In the genomic region with DNA sequence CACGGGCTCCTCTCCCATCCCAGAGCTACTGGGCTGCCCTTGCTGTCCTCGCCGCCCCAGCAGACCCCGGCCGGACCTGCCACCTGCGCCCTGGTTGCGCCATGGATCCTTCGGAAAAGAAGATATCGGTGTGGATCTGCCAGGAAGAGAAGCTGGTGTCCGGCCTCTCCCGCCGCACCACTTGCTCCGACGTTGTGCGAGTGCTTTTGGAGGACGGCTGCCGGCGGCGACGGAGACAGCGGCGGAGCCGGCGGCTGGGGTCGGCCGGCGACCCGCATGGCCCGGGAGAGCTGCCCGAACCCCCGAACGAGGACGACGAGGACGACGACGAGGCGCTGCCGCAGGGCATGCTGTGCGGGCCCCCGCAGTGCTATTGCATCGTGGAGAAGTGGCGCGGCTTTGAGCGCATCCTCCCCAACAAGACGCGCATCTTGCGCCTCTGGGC, we compare ENCODE assay signal across 8 cellular contexts. TPM values are rescaled to one million over a fixed set of nuclear protein-coding genes. Genes with fewer than 3 reads are reported as not detected.
DNase-seq lines count a peak whose midpoint lies in the region; ATAC-seq and TF ChIP-seq lines count a peak whose summit lies in the region.

No MANE protein-coding gene starts in this region.

- H3K4me1 ChIP-seq in mesenchymal stem cell (ENCODE audit: control insufficient read depth, insufficient read depth, low read depth, low read length) = peaks cover 26% of the 10 kb centered on the region
- H3K4me1 ChIP-seq in tibial artery = peaks cover 0 to 33% (median 22%) of the 10 kb centered on the region in 4 donors

- H2BK120ac ChIP-seq in mesenchymal stem cell (ENCODE audit: low read depth, low read length) = no peak overlapping the region

- no peak overlapping the region for H4K8ac ChIP-seq in mesenchymal stem cell (ENCODE audit: low read length)

- no peak overlapping the region for H2BK12ac ChIP-seq in mesenchymal stem cell (ENCODE audit: low read length in 2 of 2)

- H2BK5ac ChIP-seq in mesenchymal stem cell (ENCODE audit: low read depth, low read length, poor library complexity, severe bottlenecking) = peak overlapping the region; percentile 59

- no peak overlapping the region for H2BK15ac ChIP-seq in mesenchymal stem cell (ENCODE audit: low read depth, poor library complexity, severe bottlenecking)

- no peak overlapping the region for H3K23ac ChIP-seq in mesenchymal stem cell (ENCODE audit: low read length in 2 of 2)

- no peak overlapping the region for H3K18ac ChIP-seq in mesenchymal stem cell (ENCODE audit: low read depth in 1 of 2, low read length in 2 of 2)

- H3K4me2 ChIP-seq in mesenchymal stem cell (ENCODE audit: low read length, poor library complexity, severe bottlenecking) = peak overlapping the region; percentile 97

- no peak overlapping the region for H4K91ac ChIP-seq in mesenchymal stem cell (ENCODE audit: low read length)

- under 1% methylated on average over 48 of the region's 48 CpGs for WGBS in mesenchymal stem cell

- intact Hi-C loops in tibial artery (cut with DNase I; ENCODE audit: low total_unique reads) = no loop called here

- peaks cover 12% of the 10 kb centered on the region for H3K79me1 ChIP-seq in mesenchymal stem cell (replicated peaks; ENCODE audit: low read length, poor library complexity, severe bottlenecking)

- no peak overlapping the region for H2AK5ac ChIP-seq in mesenchymal stem cell (ENCODE audit: low read length, severe bottlenecking)

- no peak overlapping the region for H2AFZ ChIP-seq in mesenchymal stem cell (ENCODE audit: low read depth, low read length)

- H3K27ac ChIP-seq in caudate nucleus (ENCODE audit: low read depth, low read length) = peak overlapping the region; percentile 13
- peak overlapping the region; percentile 65 for H3K27ac ChIP-seq in mesenchymal stem cell (ENCODE audit: low read length, poor library complexity, severe bottlenecking)
- no peak overlapping the region for H3K27ac ChIP-seq in tibial artery

- DNase-seq in NCI-H345 (lab: John Stamatoyannopoulos, UW) (peak; percentile 56), NCI-H345 treated with DMSO at 0.1 percent for 48 hours (lab: John Stamatoyannopoulos, UW; ENCODE audit: unreplicated experiment) (no peak), caudate nucleus (lab: John Stamatoyannopoulos, UW) (no peak), mesenchymal stem cell (peak; percentile 11), tibial artery (no peak), A172 (ENCODE audit: low spot score) (no peak), NAMALWA (ENCODE audit: low spot score) (no peak)

- no peak for ATAC-seq in GM18511 (IDR thresholded peaks at IDR 0.05; ENCODE audit: unreplicated experiment)

- H3K14ac ChIP-seq in mesenchymal stem cell (ENCODE audit: low read length in 2 of 2) = no peak overlapping the region

- no peak for TF ChIP-seq CTCF in tibial artery (IDR thresholded peaks at IDR 0.05)

- H3K9me3 ChIP-seq in mesenchymal stem cell (ENCODE audit: control insufficient read depth, low read length) (peaks cover 18% of the 10 kb centered on the region), tibial artery (no peaks in the 10 kb centered on the region)

- H3K4me3 ChIP-seq in mesenchymal stem cell (ENCODE audit: insufficient read depth in 1 of 2, low read depth in 1 of 2, low read length in 2 of 2) (peak overlapping the region in 1 of 2 experiments; percentile 73), tibial artery (peak overlapping the region; percentile 10 to 26)

- no peak overlapping the region for H3K9ac ChIP-seq in mesenchymal stem cell (ENCODE audit: low read length)

- H3K36me3 ChIP-seq in mesenchymal stem cell (ENCODE audit: control insufficient read depth in 1 of 2, insufficient read depth in 2 of 2, low read depth in 1 of 2, low read length in 2 of 2) (no peaks in the 10 kb centered on the region), tibial artery (no peaks in the 10 kb centered on the region)

- no peak overlapping the region for H3K4ac ChIP-seq in mesenchymal stem cell (ENCODE audit: low read depth in 1 of 2, low read length in 2 of 2)

- H3K27me3 ChIP-seq in mesenchymal stem cell (ENCODE audit: control insufficient read depth in 1 of 2, insufficient read depth in 1 of 2, low read length in 2 of 2) (peaks cover 0 to 97% of the 10 kb centered on the region in 2 experiments), tibial artery (peaks cover 3 to 73% of the 10 kb centered on the region in 2 donors)

RNA-seq across cellular contexts. Expression of gene RASSF10, which starts 0.4 kb away (rescaled TPM):
- not detected for polyA plus RNA-seq in mesenchymal stem cell (2013, experiment 1 of 2)
- polyA plus RNA-seq in mesenchymal stem cell (2013, experiment 2 of 2) = not detected
- total RNA-seq in A172 (2014; rRNA removed; shearing (Covaris generic)) = not detected in 2 replicates

Comparison
In these comparisons a context has a peak if more than half of its experiments do, and no peak if none do; other contexts are left out.
1. DNase-seq: peak in NCI-H345 (single experiment) and mesenchymal stem cell (single experiment); none in NCI-H345 treated with DMSO at 0.1 percent for 48 hours (single experiment), caudate nucleus (0 of 61), tibial artery (0 of 2), A172 (single experiment) and NAMALWA (single experiment).
2. H3K27ac ChIP-seq: peak in caudate nucleus (single experiment) and mesenchymal stem cell (single experiment); none in tibial artery (0 of 2).